In genomic region chr16:74578433-74578832, GRCh38 we compare ENCODE assay signal across 21 cellular contexts. TPM values are rescaled to one million over a fixed set of nuclear protein-coding genes. Genes with fewer than 3 reads are reported as not detected.
A peak's percentile ranks its signal among the peaks of the same experiment; 100 is the strongest.
DNase-seq lines count a peak whose midpoint lies in the region; ATAC-seq, FAIRE-seq and TF ChIP-seq lines count a peak whose summit lies in the region.
"Had no signal": no experiment of that assay in that cellular context is flagged by ENCODE, and none has a peak within 500 bp of the region (broad histone marks: within the 10 kb centered on the region; RNA-seq: fewer than 3 reads in every experiment).

No MANE protein-coding gene starts in this region.

- H3K9me1 ChIP-seq in endothelial cell of umbilical vein (replicated peaks; ENCODE audit: control insufficient read depth, extremely low read depth, insufficient read depth, low read length): no peaks in the 10 kb centered on the region

- H3K9ac ChIP-seq in HepG2 (ENCODE audit: insufficient read depth, low read depth, low read length) (no peak overlapping the region), SK-N-MC (ENCODE audit: insufficient read length) (peak overlapping the region; percentile 15), endothelial cell of umbilical vein (replicated peaks; ENCODE audit: extremely low read depth, insufficient read depth, low read length) (no peak overlapping the region)

- H3K4me1 Mint-ChIP-seq in stimulated activated naive CD8-positive, alpha-beta T cell treated with anti-CD3 and anti-CD28 coated beads, Interleukin-15, amount 100 ng/mL, for 72 hours: peaks cover 84% of the 10 kb centered on the region
- peaks cover 28% of the 10 kb centered on the region for H3K4me1 Mint-ChIP-seq in activated T-helper 2 cell treated with anti-CD3 and anti-CD28 coated beads, Interferon-gamma antibody, Interleukin-2, Interleukin-4, amounts not matched to agents 10 μg/mL and 5 μg/mL and 100 μg/mL, durations not matched to agents 14 hours and 24 hours and 36 hours (ENCODE audit: low read depth)

- intact Hi-C loops in HepG2 (cut with micrococcal nuclease; ENCODE audit: unreplicated experiment): no loop called here
- intact Hi-C loops in right lobe of liver (cut with DNase I): no loop called here
- intact Hi-C loops in endothelial cell of umbilical vein (cut with micrococcal nuclease): loop anchor here (2.0 kb wide), 1 partner anchor 16 kb away; no protein-coding TSS in a partner anchor
- intact Hi-C loops in activated T-helper 2 cell treated with anti-CD3 and anti-CD28 coated beads, Interferon-gamma antibody, Interleukin-2, Interleukin-4, amounts not matched to agents 10 μg/mL and 5 μg/mL and 100 μg/mL, durations not matched to agents 14 hours and 24 hours and 36 hours (cut with micrococcal nuclease): loop anchor here (1.0 kb wide), 2 partner anchors 31 to 84 kb away; no protein-coding TSS in a partner anchor
- intact Hi-C loops in heart left ventricle (cut with DNase I): no loop called here

- H3K27ac Mint-ChIP-seq in stimulated activated naive CD8-positive, alpha-beta T cell treated with anti-CD3 and anti-CD28 coated beads, Interleukin-15, amount 100 ng/mL, for 72 hours: peak overlapping the region; percentile 40 to 91
- H3K27ac Mint-ChIP-seq in activated T-helper 2 cell treated with anti-CD3 and anti-CD28 coated beads, Interferon-gamma antibody, Interleukin-2, Interleukin-4, amounts not matched to agents 10 μg/mL and 5 μg/mL and 100 μg/mL, durations not matched to agents 14 hours and 24 hours and 36 hours: no peak overlapping the region

- no peaks in the 10 kb centered on the region; the same call in 1 of the 2 replicates for H4K20me1 ChIP-seq in HepG2 (ENCODE audit: insufficient read depth, low read length)
- no peaks in the 10 kb centered on the region for H4K20me1 ChIP-seq in endothelial cell of umbilical vein (replicated peaks; ENCODE audit: control insufficient read depth, extremely low read depth, insufficient read depth, low read length)

- H3K27me3 Mint-ChIP-seq in stimulated activated naive CD8-positive, alpha-beta T cell treated with anti-CD3 and anti-CD28 coated beads, Interleukin-15, amount 100 ng/mL, for 72 hours: no peaks in the 10 kb centered on the region
- no peaks in the 10 kb centered on the region for H3K27me3 Mint-ChIP-seq in activated T-helper 2 cell treated with anti-CD3 and anti-CD28 coated beads, Interferon-gamma antibody, Interleukin-2, Interleukin-4, amounts not matched to agents 10 μg/mL and 5 μg/mL and 100 μg/mL, durations not matched to agents 14 hours and 24 hours and 36 hours (ENCODE audit: low read depth)

- POLR2A ChIA-PET in HepG2 (lab: Yijun Ruan, JAX): no interaction called here
- POLR2A ChIA-PET in endothelial cell of umbilical vein (lab: Charles Lee): interaction anchor here (0.6 kb wide), 1 partner anchor 20 kb away, joined by 4 read pairs; no protein-coding TSS in a partner anchor

- CTCF ChIA-PET in HepG2 (lab: Yijun Ruan, JAX; ENCODE audit: low intra/inter-chr PET ratio, low total read pairs): no interaction called here
- CTCF ChIA-PET in endothelial cell of umbilical vein (lab: Charles Lee): interaction anchor here (0.9 to 2.4 kb wide), 6 partner anchors 10 to 103 kb away, joined by 3 to 7 read pairs (median 4); partner anchors contain the start of gene GLG1

- H3K27me3 ChIP-seq in HepG2 (ENCODE audit: control insufficient read depth in 1 of 2, insufficient read depth in 2 of 2, low read length in 2 of 2) (no peaks in the 10 kb centered on the region), right lobe of liver (no peaks in the 10 kb centered on the region), endothelial cell of umbilical vein (ENCODE audit: control insufficient read depth in 2 of 2, insufficient read depth in 2 of 2, low read length in 2 of 2) (no peaks in the 10 kb centered on the region), heart left ventricle (no peaks in the 10 kb centered on the region)
- H3K27me3 ChIP-seq: ascending aorta, neutrophil, right atrium auricular region, suprapubic skin had no signal

- TF ChIP-seq POLR2A in HepG2 (IDR thresholded peaks at IDR 0.05; ENCODE audit: insufficient read depth in 1 of 2, low read depth in 2 of 2, low read length in 2 of 2) (no peak), right lobe of liver (IDR thresholded peaks at IDR 0.05) (no peak), endothelial cell of umbilical vein (IDR thresholded peaks at IDR 0.05; ENCODE audit: low read depth, low read length) (no peak), heart left ventricle (IDR thresholded peaks at IDR 0.05) (no peak)

- H3K4me1 ChIP-seq in HepG2 (ENCODE audit: insufficient read depth, low read length): peaks cover 39% of the 10 kb centered on the region
- peaks cover 0 to 27% (median 6%) of the 10 kb centered on the region in 4 donors for H3K4me1 ChIP-seq in right lobe of liver
- H3K4me1 ChIP-seq in endothelial cell of umbilical vein (ENCODE audit: control insufficient read depth, extremely low read depth, insufficient read depth, low read length): peaks cover 16% of the 10 kb centered on the region
- peaks cover 0 to 60% (median 17%) of the 10 kb centered on the region in 12 donors for H3K4me1 ChIP-seq in heart left ventricle

- DNase-seq in HepG2 (ENCODE audit: low spot score): no peak
- DNase-seq in right lobe of liver: no peak
- DNase-seq in SK-N-MC (ENCODE audit: low read depth, low spot score): no peak
- no peak for DNase-seq in endothelial cell of umbilical vein (ENCODE audit: low read depth, low spot score)
- DNase-seq in stimulated activated naive CD8-positive, alpha-beta T cell treated with anti-CD3 and anti-CD28 coated beads, Interleukin-15, amount 100 ng/mL, for 72 hours: no peak
- DNase-seq in activated T-helper 2 cell treated with anti-CD3 and anti-CD28 coated beads, Interferon-gamma antibody, Interleukin-2, Interleukin-4, amounts not matched to agents 10 μg/mL and 5 μg/mL and 100 μg/mL, durations not matched to agents 14 hours and 24 hours and 36 hours (ENCODE audit: low spot score): no peak
- no peak for DNase-seq in heart left ventricle
- DNase-seq in SW480 (ENCODE audit: low spot score): no peak
- DNase-seq: activated effector memory CD4-positive, alpha-beta T cell treated with anti-CD3 and anti-CD28 coated beads, Interleukin-2, amount 50 U/mL, for 16 hours; GF-D8; NCI-H1694; NCI-H345; stimulated activated CD4-positive, alpha-beta T cell treated with anti-CD3 and anti-CD28 coated beads, Interleukin-1b, Interleukin-23, amount 100 ng/mL, for 48 hours had no signal

- dilution Hi-C loops in endothelial cell of umbilical vein (cut with MboI; ENCODE audit: extremely low pct_ligation_motif_present, low sequenced_read_pairs): no loop called here

- no peak overlapping the region for H3K27ac ChIP-seq in HepG2 (ENCODE audit: extremely low read length, insufficient read depth, low read length)
- no peak overlapping the region for H3K27ac ChIP-seq in right lobe of liver
- peak overlapping the region; percentile 89 for H3K27ac ChIP-seq in SK-N-MC
- no peak overlapping the region for H3K27ac ChIP-seq in endothelial cell of umbilical vein (ENCODE audit: insufficient read depth, low read depth, low read length)
- no peak overlapping the region for H3K27ac ChIP-seq in heart left ventricle
- H3K27ac ChIP-seq: ascending aorta, coronary artery, neutrophil, right atrium auricular region, suprapubic skin had no signal

- no peak overlapping the region for H2AFZ ChIP-seq in HepG2 (ENCODE audit: low read length)
- H2AFZ ChIP-seq in endothelial cell of umbilical vein (ENCODE audit: low read depth, low read length): no peak overlapping the region

- H3K36me3 ChIP-seq in HepG2 (replicated peaks in 1 of 2; ENCODE audit: control insufficient read depth in 1 of 2, insufficient read depth in 2 of 2, low read length in 2 of 2): no peaks in the 10 kb centered on the region; a peak in 1 of 5 replicates
- H3K36me3 ChIP-seq in right lobe of liver: no peaks in the 10 kb centered on the region
- no peaks in the 10 kb centered on the region for H3K36me3 ChIP-seq in SK-N-MC (ENCODE audit: insufficient read depth, low read length)
- no peaks in the 10 kb centered on the region for H3K36me3 ChIP-seq in endothelial cell of umbilical vein (ENCODE audit: control insufficient read depth in 2 of 2, extremely low read depth in 1 of 2, insufficient read depth in 2 of 2, low read length in 2 of 2)
- H3K36me3 ChIP-seq in heart left ventricle: no peaks in the 10 kb centered on the region
- H3K36me3 ChIP-seq: ascending aorta, HAP-1, neutrophil, right atrium auricular region, suprapubic skin had no signal

- H3K9me3 ChIP-seq in HepG2 (ENCODE audit: low read length) (no peaks in the 10 kb centered on the region), right lobe of liver (no peaks in the 10 kb centered on the region), SK-N-MC (ENCODE audit: low read depth, low read length) (no peaks in the 10 kb centered on the region), endothelial cell of umbilical vein (replicated peaks; ENCODE audit: control insufficient read depth, insufficient read depth, low read length) (no peaks in the 10 kb centered on the region), heart left ventricle (no peaks in the 10 kb centered on the region)
- H3K9me3 ChIP-seq: ascending aorta, HAP-1, neutrophil, right atrium auricular region, suprapubic skin had no signal

- TF ChIP-seq RAD21 in HepG2 (CRISPR knock-in tag; IDR thresholded peaks at IDR 0.05): no peak

- TF ChIP-seq EP300 in HepG2 (IDR thresholded peaks at IDR 0.05; ENCODE audit: low read depth in 2 of 2, low read length in 2 of 2): no peak
- TF ChIP-seq EP300 in HepG2 (CRISPR knock-in tag; IDR thresholded peaks at IDR 0.05; ENCODE audit: borderline replicate concordance): no peak

- TF ChIP-seq CTCF in HepG2 (CRISPR knock-in tag; IDR thresholded peaks at IDR 0.05) (no peak), right lobe of liver (IDR thresholded peaks at IDR 0.05) (no peak), endothelial cell of umbilical vein (IDR thresholded peaks at IDR 0.05; ENCODE audit: extremely low read depth in 1 of 2, insufficient read depth in 1 of 2, low read depth in 1 of 2, low read length in 2 of 2) (no peak), heart left ventricle (IDR thresholded peaks at IDR 0.05) (no peak)

- ATAC-seq in HepG2 (no peak), right lobe of liver (no peak), heart left ventricle (no peak)
- no peak for ATAC-seq in stimulated activated naive CD8-positive, alpha-beta T cell treated with anti-CD3 and anti-CD28 coated beads, Interleukin-15, amount 100 ng/mL, for 72 hours
- ATAC-seq: esophagus mucosa had no signal

- WGBS in HepG2 (ENCODE audit: low lambda C conversion rate): 97% methylated on average over 3 of the region's 3 CpGs
- WGBS in right lobe of liver (ENCODE audit: insufficient coverage, low coverage, low lambda C conversion rate, missing lambda C conversion rate): 97% methylated on average over 3 of the region's 3 CpGs
- WGBS in heart left ventricle, 4 donors: 85 to 95% (median 93%) methylated on average over 3 of the region's 3 CpGs

- in situ Hi-C loops in HepG2 (cut with HindIII; ENCODE audit: extremely low pct_ligation_motif_present, low pct_unique_long_range_greater_than_20kb): no loop called here

- FAIRE-seq in HepG2 (lab: Jason Lieb, UNC): no peak
- no peak for FAIRE-seq in endothelial cell of umbilical vein (lab: Jason Lieb, UNC)
- FAIRE-seq: islet of Langerhans had no signal

- H3K36me3 Mint-ChIP-seq in activated T-helper 2 cell treated with anti-CD3 and anti-CD28 coated beads, Interferon-gamma antibody, Interleukin-2, Interleukin-4, amounts not matched to agents 10 μg/mL and 5 μg/mL and 100 μg/mL, durations not matched to agents 14 hours and 24 hours and 36 hours (ENCODE audit: low read depth): peaks cover 3% of the 10 kb centered on the region

- no peaks in the 10 kb centered on the region for H3K9me3 Mint-ChIP-seq in stimulated activated naive CD8-positive, alpha-beta T cell treated with anti-CD3 and anti-CD28 coated beads, Interleukin-15, amount 100 ng/mL, for 72 hours
- no peaks in the 10 kb centered on the region for H3K9me3 Mint-ChIP-seq in activated T-helper 2 cell treated with anti-CD3 and anti-CD28 coated beads, Interferon-gamma antibody, Interleukin-2, Interleukin-4, amounts not matched to agents 10 μg/mL and 5 μg/mL and 100 μg/mL, durations not matched to agents 14 hours and 24 hours and 36 hours

- H3K79me2 ChIP-seq in HepG2 (ENCODE audit: insufficient read depth, low read length): peaks cover 88% of the 10 kb centered on the region
- peaks cover 75% of the 10 kb centered on the region for H3K79me2 ChIP-seq in endothelial cell of umbilical vein (ENCODE audit: control insufficient read depth, insufficient read depth, low read length)

- H3K4me3 Mint-ChIP-seq in stimulated activated naive CD8-positive, alpha-beta T cell treated with anti-CD3 and anti-CD28 coated beads, Interleukin-15, amount 100 ng/mL, for 72 hours: peak overlapping the region in 1 of 2 donors; percentile 53
- H3K4me3 Mint-ChIP-seq in activated T-helper 2 cell treated with anti-CD3 and anti-CD28 coated beads, Interferon-gamma antibody, Interleukin-2, Interleukin-4, amounts not matched to agents 10 μg/mL and 5 μg/mL and 100 μg/mL, durations not matched to agents 14 hours and 24 hours and 36 hours (ENCODE audit: low read depth): no peak overlapping the region

- BruUV-seq in HepG2 (replicated peaks; lab: Mats Ljungman, UMichigan): TSS peak; percentile 44
- no TSS peak for BruUV-seq in endothelial cell of umbilical vein (replicated peaks; lab: Mats Ljungman, UMichigan)

- H3K4me2 ChIP-seq in HepG2 (ENCODE audit: low read depth, low read length): no peak overlapping the region
- H3K4me2 ChIP-seq in endothelial cell of umbilical vein (ENCODE audit: insufficient read depth, low read length): peak overlapping the region; percentile 63

- H3K4me3 ChIP-seq in HepG2 (replicated peaks in 1 of 3; ENCODE audit: insufficient read depth in 1 of 3, low read depth in 2 of 3, low read length in 3 of 3) (no peak overlapping the region), right lobe of liver (no peak overlapping the region), SK-N-MC (no peak overlapping the region; the same call in 1 of the 2 replicates), endothelial cell of umbilical vein (replicated peaks in 1 of 3; ENCODE audit: insufficient read depth in 1 of 3, low read depth in 1 of 3, low read length in 3 of 3) (no peak overlapping the region), heart left ventricle (no peak overlapping the region)
- H3K4me3 ChIP-seq: ascending aorta, coronary artery, HAP-1, right atrium auricular region, suprapubic skin had no signal

RNA-seq across cellular contexts. Expression of gene GLG1, which starts 28.5 kb away (rescaled TPM):
- total RNA-seq in HepG2 (2016; rRNA removed; fragmentation: Illumina TruSeq; extraction: Trizol): 46.1 and 87.7 TPM in 2 replicates
- total RNA-seq in HepG2 (2016; cell fraction: cytosol; rRNA removed; fragmentation: Illumina TruSeq; extraction: Trizol; ENCODE audit: low read depth): 26.8 and 36.0 TPM in 2 replicates
- total RNA-seq in HepG2 (2016; cell fraction: insoluble cytoplasmic fraction; rRNA removed; fragmentation: Illumina TruSeq; extraction: Trizol): 38.4 and 88.5 TPM in 2 replicates
- total RNA-seq in HepG2 (2016; cell fraction: membrane; rRNA removed; fragmentation: Illumina TruSeq; extraction: Trizol): 19.9 and 23.0 TPM in 2 replicates
- 101 and 124 TPM in 2 replicates for total RNA-seq in HepG2 (2016; cell fraction: nucleus; rRNA removed; fragmentation: Illumina TruSeq; extraction: Trizol)
- 128 and 141 TPM in 2 replicates for polyA plus RNA-seq in HepG2 (2011; rRNA removed)
- 92.4 and 107 TPM in 2 replicates for polyA plus RNA-seq in HepG2 (2011; cell fraction: cytosol; rRNA removed)
- polyA plus RNA-seq in HepG2 (2011; cell fraction: nucleus; rRNA removed): 89.7 and 89.9 TPM in 2 replicates
- 121 and 125 TPM in 2 replicates for polyA plus RNA-seq in HepG2 (2012)
- 3.6 and 3.9 TPM in 2 replicates for polyA plus RNA-seq in HepG2 (2016; cell fraction: cytosol; fragmentation: Illumina TruSeq; extraction: Trizol; ENCODE audit: low read depth)
- 28.4 and 32.8 TPM in 2 replicates for polyA plus RNA-seq in HepG2 (2016; cell fraction: insoluble cytoplasmic fraction; fragmentation: Illumina TruSeq; extraction: Trizol; ENCODE audit: low read depth)
- 6.2 and 7.9 TPM in 2 replicates for polyA plus RNA-seq in HepG2 (2016; cell fraction: membrane; fragmentation: Illumina TruSeq; extraction: Trizol; ENCODE audit: low read depth)
- 114 and 118 TPM in 2 replicates for polyA plus RNA-seq in HepG2 (2016; cell fraction: nucleus; fragmentation: Illumina TruSeq; extraction: Trizol; ENCODE audit: insufficient read depth, low read depth)
- polyA minus RNA-seq in HepG2 (2011; rRNA and poly(A)+ RNA removed; ENCODE audit: low replicate concordance): 52.8 and 189 TPM in 2 replicates
- 122 and 148 TPM in 2 replicates for polyA minus RNA-seq in HepG2 (2011; cell fraction: cytosol; rRNA and poly(A)+ RNA removed)
- 119 and 159 TPM in 2 replicates for polyA minus RNA-seq in HepG2 (2011; cell fraction: nucleus; rRNA and poly(A)+ RNA removed)
- 10 to 100 TPM; 42.4 to 65.1 (median 44.7) TPM for total RNA-seq in right lobe of liver
- total RNA-seq in endothelial cell of umbilical vein: 150 and 165 TPM in 2 replicates
- polyA plus RNA-seq in endothelial cell of umbilical vein: 72.9 and 86.3 TPM in 2 replicates
- polyA plus RNA-seq in endothelial cell of umbilical vein (2011; cell fraction: cytosol; rRNA removed): 93.4 and 103 TPM in 2 replicates
- polyA plus RNA-seq in endothelial cell of umbilical vein (2011; cell fraction: nucleus; rRNA removed): 115 and 146 TPM in 2 replicates
- polyA plus RNA-seq in endothelial cell of umbilical vein (2012): 132 and 142 TPM in 2 replicates
- polyA minus RNA-seq in endothelial cell of umbilical vein: 214 and 233 TPM in 2 replicates
- polyA minus RNA-seq in endothelial cell of umbilical vein (2011; cell fraction: cytosol; rRNA and poly(A)+ RNA removed): 28.1 TPM
- polyA minus RNA-seq in endothelial cell of umbilical vein (2011; cell fraction: nucleus; rRNA and poly(A)+ RNA removed): 98.2 and 141 TPM in 2 replicates
- 49.7 and 50.2 TPM in 2 replicates for total RNA-seq in activated T-helper 2 cell treated with anti-CD3 and anti-CD28 coated beads, Interferon-gamma antibody, Interleukin-2, Interleukin-4, amounts not matched to agents 10 μg/mL and 5 μg/mL and 100 μg/mL, durations not matched to agents 14 hours and 24 hours and 36 hours
- 100 to 1,000 TPM in 6 of 9 donors, 10 to 100 TPM in 3; 86.7 to 138 (median 115) TPM for total RNA-seq in heart left ventricle
- 10 to 100 TPM; 26.5 to 59.6 TPM for polyA plus RNA-seq in heart left ventricle

Comparison
In these comparisons a context has a peak if more than half of its experiments do, and no peak if none do; other contexts are left out.
1. intact Hi-C loops: an anchor here in endothelial cell of umbilical vein (2.0 kb wide) and activated T-helper 2 cell treated with anti-CD3 and anti-CD28 coated beads, Interferon-gamma antibody, Interleukin-2, Interleukin-4, amounts not matched to agents 10 μg/mL and 5 μg/mL and 100 μg/mL, durations not matched to agents 14 hours and 24 hours and 36 hours (1.0 kb wide); none called in HepG2, right lobe of liver and heart left ventricle.